Comparison of ENCODE assay signal across 12 cellular contexts in genomic region chr10:114615600-114616007, GRCh38. TPM values are rescaled to one million over a fixed set of nuclear protein-coding genes. Genes with fewer than 3 reads are reported as not detected.
DNase-seq lines count a peak whose midpoint lies in the region; ATAC-seq lines count a peak whose summit lies in the region.
"Had no signal": no experiment of that assay in that cellular context is flagged by ENCODE, and none has a peak within 500 bp of the region (broad histone marks: within the 10 kb centered on the region; RNA-seq: fewer than 3 reads in every experiment).

No MANE protein-coding gene starts in this region.

- no peaks in the 10 kb centered on the region for H3K9me3 Mint-ChIP-seq in naive B cell

- H3K4me1 Mint-ChIP-seq in naive B cell: peaks cover 3 to 7% (median 5%) of the 10 kb centered on the region in 3 donors

- ATAC-seq in activated CD4-positive, CD25-positive, alpha-beta regulatory T cell treated with anti-CD3 and anti-CD28 coated beads, Interleukin-2, amount 50 U/mL, for 24 hours: peak; percentile 86 to 90
- ATAC-seq in GM21619 (IDR thresholded peaks at IDR 0.05; ENCODE audit: unreplicated experiment): peak; percentile 94
- ATAC-seq in HG03457 (IDR thresholded peaks at IDR 0.05; ENCODE audit: unreplicated experiment): peak; percentile 97
- peak; percentile 27 to 47 for ATAC-seq in naive B cell (ENCODE audit: low read depth in 2 of 2)
- ATAC-seq: left cardiac atrium had no signal

- peak overlapping the region in 1 of 6 donors; percentile 3 for H3K27ac Mint-ChIP-seq in naive B cell

- H3K4me3 Mint-ChIP-seq in naive B cell: no peak overlapping the region

- DNase-seq in activated CD4-positive, CD25-positive, alpha-beta regulatory T cell (lab: John Stamatoyannopoulos, UW): no peak
- DNase-seq in naive B cell: no peak
- no peak for DNase-seq in NCI-H146 (lab: John Stamatoyannopoulos, UW)
- no peak for DNase-seq in A172 (ENCODE audit: low spot score)
- no peak for DNase-seq in GDM1 (lab: John Stamatoyannopoulos, UW)
- DNase-seq: activated CD4-positive, alpha-beta T cell treated with anti-CD3 and anti-CD28 coated beads for 4 hours; left cardiac atrium; NCI-H2227 treated with DMSO at 0.1 percent for 48 hours; stimulated activated CD4-positive, alpha-beta T cell treated with anti-CD3 and anti-CD28 coated beads, Interleukin-1b, Interleukin-23, amount 100 ng/mL, for 48 hours had no signal

- H3K27me3 Mint-ChIP-seq in naive B cell: peaks cover 0 to 9% (median 0%) of the 10 kb centered on the region in 3 donors

- H3K36me3 Mint-ChIP-seq in naive B cell: no peaks in the 10 kb centered on the region

RNA-seq across cellular contexts. Expression of gene ABLIM1, which starts 42.5 kb away (rescaled TPM):
- 100 to 1,000 TPM; 111 to 154 (median 143) TPM for polyA plus RNA-seq in naive B cell (ENCODE audit: low read depth in 6 of 6)
- total RNA-seq in A172 (2014; rRNA removed; shearing (Covaris generic)): 1.8 and 2.3 TPM in 2 replicates

Comparison
In these comparisons a context has a peak if more than half of its experiments do, and no peak if none do; other contexts are left out.
1. ATAC-seq: peak in every context shown above with its lines; median percentile 97 in HG03457; 94 in GM21619; 88 in activated CD4-positive, CD25-positive, alpha-beta regulatory T cell treated with anti-CD3 and anti-CD28 coated beads, Interleukin-2, amount 50 U/mL, for 24 hours; 37 in naive B cell.